Comparison of ENCODE assay signal across 9 cellular contexts in the genomic region with DNA sequence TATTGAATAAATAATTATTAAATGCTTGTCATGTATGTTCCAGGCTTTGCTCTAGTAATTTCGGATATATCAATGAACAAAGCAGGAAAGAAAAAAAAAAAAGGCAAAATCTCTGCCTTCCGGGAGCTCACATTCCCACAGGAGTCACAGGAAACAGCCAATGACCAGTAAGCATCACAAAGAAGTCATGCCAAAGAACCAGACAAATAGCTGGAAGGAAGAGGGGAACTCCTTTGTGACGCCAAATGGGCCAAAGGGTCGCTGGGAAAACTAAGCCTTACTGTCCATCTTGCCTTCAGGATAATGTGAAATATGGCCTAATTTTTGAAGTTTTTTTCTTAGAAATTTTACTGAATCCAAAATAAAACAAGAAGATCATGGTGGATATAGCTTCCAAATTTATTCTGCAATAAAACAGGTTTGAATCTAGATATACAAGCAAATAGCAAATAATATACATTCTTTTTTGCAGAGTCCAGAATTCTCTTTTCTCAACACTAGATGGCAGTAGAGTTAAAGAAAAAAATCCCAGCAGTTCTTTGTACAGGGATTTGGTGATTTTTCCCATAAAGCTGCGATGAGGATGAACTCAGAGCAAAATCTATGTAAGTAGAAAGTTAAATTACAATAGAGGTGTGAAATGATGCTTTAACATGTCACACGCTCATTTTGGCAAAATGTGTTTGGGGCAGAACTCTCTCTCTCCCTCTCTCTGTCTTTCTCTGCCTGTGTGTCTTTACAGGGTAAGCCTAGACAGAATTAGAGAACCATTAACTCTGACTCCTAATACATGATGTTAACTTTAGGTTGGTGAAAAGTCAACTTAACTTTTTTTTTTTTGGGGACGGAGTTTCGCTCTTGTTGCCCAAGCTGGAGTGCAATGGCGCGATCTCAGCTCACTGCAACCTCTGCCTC.
DNase-seq lines count a peak whose midpoint lies in the region; ATAC-seq and TF ChIP-seq lines count a peak whose summit lies in the region.
"Had no signal": no experiment of that assay in that cellular context is flagged by ENCODE, and none has a peak within 500 bp of the region (broad histone marks: within the 10 kb centered on the region; RNA-seq: fewer than 3 reads in every experiment).

No MANE protein-coding gene starts in this region.

- H3K79me2 ChIP-seq in OCI-LY1 (ENCODE audit: insufficient read depth, low read length) = no peaks in the 10 kb centered on the region

- H3K27ac Mint-ChIP-seq in stimulated activated effector memory CD8-positive, alpha-beta T cell treated with anti-CD3 and anti-CD28 coated beads, Interleukin-12 subunit alpha, Interleukin-12 subunit beta, amount 100 ng/mL, for 72 hours = no peak overlapping the region
- no peak overlapping the region for H3K27ac Mint-ChIP-seq in activated naive CD4-positive, alpha-beta T cell treated with anti-CD3 and anti-CD28 coated beads, Interleukin-2, amount 10 ng/mL, durations not matched to agents 7 days and 5 days
- H3K27ac Mint-ChIP-seq: dendritic cell treated with granulocyte-macrophage colony-stimulating factor and Interleukin-4, amounts not matched to agents 40 ng/mL and 50 ng/mL, for 4 days had no signal

- no peaks in the 10 kb centered on the region for H3K9me2 ChIP-seq in OCI-LY1 (ENCODE audit: low read depth, low read length)

- H3K36me3 Mint-ChIP-seq in stimulated activated effector memory CD8-positive, alpha-beta T cell treated with anti-CD3 and anti-CD28 coated beads, Interleukin-12 subunit alpha, Interleukin-12 subunit beta, amount 100 ng/mL, for 72 hours = no peaks in the 10 kb centered on the region
- no peaks in the 10 kb centered on the region for H3K36me3 Mint-ChIP-seq in activated naive CD4-positive, alpha-beta T cell treated with anti-CD3 and anti-CD28 coated beads, Interleukin-2, amount 10 ng/mL, durations not matched to agents 7 days and 5 days

- in situ Hi-C loops in ACHN (cut with HindIII; ENCODE audit: low pct_ligation_motif_present, low pct_unique_long_range_greater_than_20kb, low sequenced_read_pairs) = no loop called here

- H3K36me3 ChIP-seq in OCI-LY1 (ENCODE audit: insufficient read depth, low read length) = no peaks in the 10 kb centered on the region
- H3K36me3 ChIP-seq in ovary = no peaks in the 10 kb centered on the region

- H3K9me3 Mint-ChIP-seq in stimulated activated effector memory CD8-positive, alpha-beta T cell treated with anti-CD3 and anti-CD28 coated beads, Interleukin-12 subunit alpha, Interleukin-12 subunit beta, amount 100 ng/mL, for 72 hours = no peaks in the 10 kb centered on the region
- no peaks in the 10 kb centered on the region for H3K9me3 Mint-ChIP-seq in activated naive CD4-positive, alpha-beta T cell treated with anti-CD3 and anti-CD28 coated beads, Interleukin-2, amount 10 ng/mL, durations not matched to agents 7 days and 5 days
- H3K9me3 Mint-ChIP-seq: dendritic cell treated with granulocyte-macrophage colony-stimulating factor and Interleukin-4, amounts not matched to agents 40 ng/mL and 50 ng/mL, for 4 days had no signal

- no peaks in the 10 kb centered on the region for H4K20me1 ChIP-seq in OCI-LY1 (ENCODE audit: insufficient read depth, low read length)

- H3K27ac ChIP-seq in OCI-LY1 (ENCODE audit: low read depth, low read length, poor library complexity, severe bottlenecking) (no peak overlapping the region), ovary (no peak overlapping the region)

- WGBS in ovary, 3 donors = 52 to 59% (median 54%) methylated on average over 10 of the region's 10 CpGs

- ATAC-seq in stimulated activated effector memory CD8-positive, alpha-beta T cell treated with anti-CD3 and anti-CD28 coated beads, Interleukin-12 subunit alpha, Interleukin-12 subunit beta, amount 100 ng/mL, for 72 hours = no peak
- ATAC-seq in GM19023 (IDR thresholded peaks at IDR 0.05; ENCODE audit: unreplicated experiment) = no peak

- no peak overlapping the region for H3K9ac ChIP-seq in OCI-LY1 (ENCODE audit: low read length)

- TF ChIP-seq POLR2A in erythroblast (IDR thresholded peaks at IDR 0.05; ENCODE audit: low read length) (no peak), ovary (IDR thresholded peaks at IDR 0.05) (no peak)

- H3K4me1 Mint-ChIP-seq in stimulated activated effector memory CD8-positive, alpha-beta T cell treated with anti-CD3 and anti-CD28 coated beads, Interleukin-12 subunit alpha, Interleukin-12 subunit beta, amount 100 ng/mL, for 72 hours = no peaks in the 10 kb centered on the region
- H3K4me1 Mint-ChIP-seq in activated naive CD4-positive, alpha-beta T cell treated with anti-CD3 and anti-CD28 coated beads, Interleukin-2, amount 10 ng/mL, durations not matched to agents 7 days and 5 days = no peaks in the 10 kb centered on the region

- TF ChIP-seq CTCF in GM12865 (IDR thresholded peaks at IDR 0.05; ENCODE audit: insufficient read depth, low read depth, low read length, missing control alignments) = peak; percentile 50
- TF ChIP-seq CTCF in OCI-LY1 (IDR thresholded peaks at IDR 0.05; ENCODE audit: low read length) = peak; percentile 71
- TF ChIP-seq CTCF in ovary (IDR thresholded peaks at IDR 0.05) = peak; percentile 40 to 68 (median 66)

- no peak overlapping the region for H3K4me3 Mint-ChIP-seq in stimulated activated effector memory CD8-positive, alpha-beta T cell treated with anti-CD3 and anti-CD28 coated beads, Interleukin-12 subunit alpha, Interleukin-12 subunit beta, amount 100 ng/mL, for 72 hours
- H3K4me3 Mint-ChIP-seq in activated naive CD4-positive, alpha-beta T cell treated with anti-CD3 and anti-CD28 coated beads, Interleukin-2, amount 10 ng/mL, durations not matched to agents 7 days and 5 days = no peak overlapping the region
- H3K4me3 Mint-ChIP-seq: dendritic cell treated with granulocyte-macrophage colony-stimulating factor and Interleukin-4, amounts not matched to agents 40 ng/mL and 50 ng/mL, for 4 days had no signal

- intact Hi-C loops in ovary (cut with DNase I) = loop anchor here in 2 of 4 donors (10.0 kb wide), 3 partner anchors 901 to 1251 kb away; no protein-coding TSS in a partner anchor

- peak; percentile 27 for DNase-seq in ACHN
- peak; percentile 18 for DNase-seq in GM12865 (ENCODE audit: low read depth)
- peak; percentile 12 to 44 for DNase-seq in erythroblast (lab: John Stamatoyannopoulos, UW)
- no peak for DNase-seq in ovary
- DNase-seq in stimulated activated effector memory CD8-positive, alpha-beta T cell treated with anti-CD3 and anti-CD28 coated beads, Interleukin-12 subunit alpha, Interleukin-12 subunit beta, amount 100 ng/mL, for 72 hours (ENCODE audit: low spot score in 2 of 2) = no peak
- no peak for DNase-seq in activated naive CD4-positive, alpha-beta T cell treated with anti-CD3 and anti-CD28 coated beads, Interleukin-2, amount 10 ng/mL, durations not matched to agents 7 days and 5 days

- CTCF ChIA-PET in activated naive CD4-positive, alpha-beta T cell treated with anti-CD3 and anti-CD28 coated beads, Interleukin-2, amount 10 ng/mL, durations not matched to agents 7 days and 5 days (lab: Charles Lee) = interaction anchor here (0.6 to 2.3 kb wide), 6 partner anchors 9 to 1367 kb away, joined by 3 to 12 read pairs (median 4); no protein-coding TSS in a partner anchor

- H3F3A ChIP-seq in OCI-LY1 (ENCODE audit: insufficient read depth, low read length) = no peaks in the 10 kb centered on the region

- H3K4me3 ChIP-seq in GM12865 (ENCODE audit: low read depth, low read length) (no peak overlapping the region), OCI-LY1 (ENCODE audit: low read depth, low read length, poor library complexity, severe bottlenecking) (no peak overlapping the region), ovary (no peak overlapping the region)

- peaks cover 4% of the 10 kb centered on the region for H3K27me3 Mint-ChIP-seq in activated naive CD4-positive, alpha-beta T cell treated with anti-CD3 and anti-CD28 coated beads, Interleukin-2, amount 10 ng/mL, durations not matched to agents 7 days and 5 days

- H3K4me1 ChIP-seq in OCI-LY1 (ENCODE audit: insufficient read depth, low read length, severe bottlenecking) (no peaks in the 10 kb centered on the region), ovary (ENCODE audit: insufficient read depth) (no peaks in the 10 kb centered on the region)

- no peak overlapping the region for H2AFZ ChIP-seq in OCI-LY1 (ENCODE audit: low read length)

- no peaks in the 10 kb centered on the region for H3K27me3 ChIP-seq in OCI-LY1 (ENCODE audit: insufficient read depth, low read length)
- no peaks in the 10 kb centered on the region for H3K27me3 ChIP-seq in ovary

- no peak overlapping the region for H3K4me2 ChIP-seq in OCI-LY1 (ENCODE audit: low read length)

- no peak for TF ChIP-seq EP300 in ovary (IDR thresholded peaks at IDR 0.05)

- H3K9me3 ChIP-seq in OCI-LY1 (ENCODE audit: low read length) (no peaks in the 10 kb centered on the region), ovary (no peaks in the 10 kb centered on the region)

Comparison
In these comparisons a context has a peak if more than half of its experiments do, and no peak if none do; other contexts are left out.
1. DNase-seq: peak in ACHN (single experiment), GM12865 (single experiment) and erythroblast (2 of 2); none in ovary (0 of 5), stimulated activated effector memory CD8-positive, alpha-beta T cell treated with anti-CD3 and anti-CD28 coated beads, Interleukin-12 subunit alpha, Interleukin-12 subunit beta, amount 100 ng/mL, for 72 hours (0 of 2) and activated naive CD4-positive, alpha-beta T cell treated with anti-CD3 and anti-CD28 coated beads, Interleukin-2, amount 10 ng/mL, durations not matched to agents 7 days and 5 days (single experiment).
2. Peak in every context shown above with its lines, with median percentiles within 50 percentile points of each other: CTCF ChIP-seq.